ENCODE assay signal across 8 cellular contexts in the genomic region with DNA sequence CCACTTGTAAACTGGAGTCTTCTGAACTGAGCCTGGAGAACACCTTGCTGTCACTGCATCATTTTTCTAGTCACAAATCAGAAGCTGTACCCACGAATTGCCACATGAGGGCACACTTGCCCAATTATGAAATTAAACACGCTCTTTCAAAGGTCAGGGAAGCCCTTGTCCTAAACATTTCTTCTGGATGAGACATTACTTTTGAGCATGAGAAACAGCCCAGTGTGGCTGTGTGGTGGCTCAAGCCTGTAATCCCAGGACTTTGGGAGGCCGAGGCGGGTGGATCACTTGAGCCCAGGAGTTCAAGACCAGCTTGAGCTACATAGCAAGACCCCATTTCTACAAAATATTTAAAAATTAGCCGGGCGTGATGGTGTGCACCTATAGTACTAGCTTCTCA. TPM values are rescaled to one million over a fixed set of nuclear protein-coding genes. Genes with fewer than 3 reads are reported as not detected.
DNase-seq lines count a peak whose midpoint lies in the region; ATAC-seq, FAIRE-seq and TF ChIP-seq lines count a peak whose summit lies in the region.

No MANE protein-coding gene starts in this region.

- H3K4me3 Mint-ChIP-seq in activated naive CD4-positive, alpha-beta T cell treated with anti-CD3 and anti-CD28 coated beads for 36 hours = no peak overlapping the region
- no peak overlapping the region for H3K4me3 Mint-ChIP-seq in glutamatergic neuron (ENCODE audit: unreplicated experiment)

- CTCF ChIA-PET in OCI-LY7 (lab: Charles Lee; ENCODE audit: unreplicated experiment) = interaction anchor here (1.1 kb wide), 1 partner anchor 159 kb away, joined by 5 read pairs; no protein-coding TSS in a partner anchor
- CTCF ChIA-PET in activated naive CD4-positive, alpha-beta T cell treated with anti-CD3 and anti-CD28 coated beads for 36 hours (lab: Charles Lee) = interaction anchor here (0.6 to 14.5 kb wide), 14 partner anchors 9 to 181 kb away, joined by 3 to 254 read pairs (median 4); no protein-coding TSS in a partner anchor

- POLR2A ChIA-PET in OCI-LY7 (lab: Charles Lee) = interaction anchor here (1.1 kb wide), 1 partner anchor 157 kb away, joined by 3 read pairs; no protein-coding TSS in a partner anchor

- peak; percentile 68 to 85 (median 78) for ATAC-seq in psoas muscle
- ATAC-seq in HG03457 (IDR thresholded peaks at IDR 0.05; ENCODE audit: unreplicated experiment) = no peak
- ATAC-seq in GM18868 (IDR thresholded peaks at IDR 0.05; ENCODE audit: unreplicated experiment) = no peak

- DNase-seq in EL = peak; percentile 85
- peak; percentile 69 for DNase-seq in HTR-8/SVneo (ENCODE audit: insufficient read length, low spot score)
- peak; percentile 54 for DNase-seq in OCI-LY7 (ENCODE audit: low spot score)
- peak; percentile 55 for DNase-seq in activated naive CD4-positive, alpha-beta T cell treated with anti-CD3 and anti-CD28 coated beads for 36 hours
- peak; percentile 48 for DNase-seq in glutamatergic neuron
- peak in 1 of 2 donors; percentile 28 for DNase-seq in psoas muscle

- peaks cover 1% of the 10 kb centered on the region for H3K4me1 Mint-ChIP-seq in activated naive CD4-positive, alpha-beta T cell treated with anti-CD3 and anti-CD28 coated beads for 36 hours (ENCODE audit: low read depth)
- H3K4me1 Mint-ChIP-seq in glutamatergic neuron (ENCODE audit: low read depth, unreplicated experiment) = no peaks in the 10 kb centered on the region

- peaks cover 8% of the 10 kb centered on the region for H3K27me3 Mint-ChIP-seq in activated naive CD4-positive, alpha-beta T cell treated with anti-CD3 and anti-CD28 coated beads for 36 hours (ENCODE audit: low read depth)
- no peaks in the 10 kb centered on the region for H3K27me3 Mint-ChIP-seq in glutamatergic neuron (ENCODE audit: unreplicated experiment)

- H3K27ac ChIP-seq in OCI-LY7 (ENCODE audit: low read depth, low read length, poor library complexity, severe bottlenecking) (no peak overlapping the region), psoas muscle (no peak overlapping the region)

- H3K36me3 ChIP-seq in OCI-LY7 (ENCODE audit: insufficient read depth, low read length) (no peaks in the 10 kb centered on the region), psoas muscle (ENCODE audit: insufficient read depth in 1 of 2, low read depth in 1 of 2) (no peaks in the 10 kb centered on the region)

- BruUV-seq in OCI-LY7 (replicated peaks; lab: Mats Ljungman, UMichigan) = no TSS peak

- H3K4me3 ChIP-seq in OCI-LY7 (ENCODE audit: low read depth, low read length, poor library complexity, severe bottlenecking) = no peak overlapping the region
- H3K4me3 ChIP-seq in psoas muscle = no peak overlapping the region

- H3K4me2 ChIP-seq in OCI-LY7 (ENCODE audit: low read length) = no peak overlapping the region

- H3K79me2 ChIP-seq in OCI-LY7 (ENCODE audit: insufficient read depth, low read depth, low read length) = no peaks in the 10 kb centered on the region

- H3K9me3 ChIP-seq in OCI-LY7 (ENCODE audit: low read length) (no peaks in the 10 kb centered on the region), psoas muscle (no peaks in the 10 kb centered on the region)

- H3K36me3 Mint-ChIP-seq in activated naive CD4-positive, alpha-beta T cell treated with anti-CD3 and anti-CD28 coated beads for 36 hours (ENCODE audit: low read depth) = no peaks in the 10 kb centered on the region
- H3K36me3 Mint-ChIP-seq in glutamatergic neuron (ENCODE audit: unreplicated experiment) = no peaks in the 10 kb centered on the region

- H3K27me3 ChIP-seq in psoas muscle (ENCODE audit: insufficient read depth in 3 of 3, low read length in 2 of 3) = no peaks in the 10 kb centered on the region

- H3K27ac Mint-ChIP-seq in activated naive CD4-positive, alpha-beta T cell treated with anti-CD3 and anti-CD28 coated beads for 36 hours = no peak overlapping the region
- no peak overlapping the region for H3K27ac Mint-ChIP-seq in glutamatergic neuron (ENCODE audit: unreplicated experiment)

- FAIRE-seq in HTR-8/SVneo (lab: Jason Lieb, UNC) = peak; percentile 70

- intact Hi-C loops in OCI-LY7 (cut with micrococcal nuclease; ENCODE audit: unreplicated experiment) (loop anchor here (1.0 to 5.0 kb wide), 2 partner anchors 160 to 226 kb away; no protein-coding TSS in a partner anchor), psoas muscle (cut with DNase I) (loop anchor here (1.0 to 10.0 kb wide), 5 partner anchors 62 to 298 kb away; a partner anchor contains a TSS)
- intact Hi-C loops in activated naive CD4-positive, alpha-beta T cell treated with anti-CD3 and anti-CD28 coated beads for 36 hours (cut with micrococcal nuclease) = loop anchor here (1.0 to 5.0 kb wide), 3 partner anchors 160 to 294 kb away; no protein-coding TSS in a partner anchor

- no peaks in the 10 kb centered on the region for H3K9me2 ChIP-seq in OCI-LY7 (ENCODE audit: insufficient read depth, low read length)

- no peak overlapping the region for H2AFZ ChIP-seq in OCI-LY7 (ENCODE audit: low read length)

- H4K20me1 ChIP-seq in OCI-LY7 (ENCODE audit: insufficient read depth, low read length) = no peaks in the 10 kb centered on the region

- TF ChIP-seq CTCF in OCI-LY7 (conservative IDR thresholded peaks at IDR 0.05; ENCODE audit: low read length) = peak; percentile 85
- TF ChIP-seq CTCF in glutamatergic neuron (IDR thresholded peaks at IDR 0.05; ENCODE audit: partially characterized antibody, unreplicated experiment) = peak; percentile 68
- TF ChIP-seq CTCF in psoas muscle (IDR thresholded peaks at IDR 0.05) = peak; percentile 71

- 34 to 42% (median 36%) methylated on average over 6 of the region's 6 CpGs for WGBS in psoas muscle, 3 donors

- no peaks in the 10 kb centered on the region for H3K9me3 Mint-ChIP-seq in activated naive CD4-positive, alpha-beta T cell treated with anti-CD3 and anti-CD28 coated beads for 36 hours
- H3K9me3 Mint-ChIP-seq in glutamatergic neuron (ENCODE audit: unreplicated experiment) = no peaks in the 10 kb centered on the region

- H3K4me1 ChIP-seq in OCI-LY7 (ENCODE audit: insufficient read depth, low read length, poor library complexity, severe bottlenecking) = no peaks in the 10 kb centered on the region
- no peaks in the 10 kb centered on the region for H3K4me1 ChIP-seq in psoas muscle

RNA-seq across cellular contexts. Expression of a gene that starts 27.5 kb away (rescaled TPM):
- total RNA-seq in OCI-LY7 (2014; rRNA removed; shearing (Covaris generic)) = not detected in 2 replicates
- total RNA-seq in OCI-LY7 (2022) (not detected in 2 replicates), glutamatergic neuron (ENCODE audit: unreplicated experiment) (0.39 TPM), psoas muscle (under 1 TPM in 1 of 4 donors, not detected in 3; 0.28 TPM)
- total RNA-seq in activated naive CD4-positive, alpha-beta T cell treated with anti-CD3 and anti-CD28 coated beads for 36 hours = not detected
- polyA plus RNA-seq in psoas muscle = under 1 TPM in 1 of 3 donors, not detected in 2; 0.03 TPM

Comparison
In these comparisons a context has a peak if more than half of its experiments do, and no peak if none do; other contexts are left out.
1. ATAC-seq: peak in psoas muscle (4 of 4); none in HG03457 (single experiment) and GM18868 (single experiment).
2. Peak in every context shown above with its lines, with median percentiles within 50 percentile points of each other: CTCF ChIP-seq.